In the genomic region with DNA sequence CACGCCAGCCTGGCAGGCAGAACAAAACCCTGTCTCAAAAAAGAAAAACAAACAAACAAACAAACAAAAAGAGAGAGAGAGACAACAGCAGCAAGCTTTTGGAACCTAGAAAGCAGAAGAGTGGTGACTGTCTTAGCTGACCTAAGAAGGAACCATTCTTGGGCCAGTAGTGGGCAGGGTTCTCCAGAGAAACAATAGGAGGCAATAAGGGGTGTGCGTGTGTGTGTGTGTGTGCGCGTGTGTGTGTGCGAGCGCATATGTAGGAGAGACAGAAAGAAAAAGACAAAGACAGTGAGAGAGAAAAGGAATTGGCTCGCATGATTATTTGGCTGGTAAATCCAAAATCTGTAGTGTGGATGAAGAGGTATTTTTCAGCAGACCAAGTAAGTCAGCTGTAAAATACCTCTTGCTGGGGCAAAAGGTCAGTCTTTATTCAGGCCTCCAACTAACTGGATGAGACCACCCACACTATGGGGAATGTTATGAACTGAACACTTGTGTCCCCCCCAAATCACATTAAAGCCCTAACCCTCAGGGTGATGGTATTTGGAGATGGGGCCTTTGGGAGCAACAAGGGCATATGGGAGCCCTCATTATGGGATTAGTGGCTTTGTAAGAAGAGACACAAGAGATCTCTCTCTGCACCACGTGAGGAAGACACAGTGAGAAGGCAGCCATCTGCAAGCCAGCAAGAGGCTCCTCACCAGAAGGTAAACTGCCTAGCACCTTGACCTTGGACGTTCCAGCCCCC, we compare ENCODE assay signal across 14 cellular contexts. TPM values are rescaled to one million over a fixed set of nuclear protein-coding genes. Genes with fewer than 3 reads are reported as not detected.
DNase-seq lines count a peak whose midpoint lies in the region; ATAC-seq and TF ChIP-seq lines count a peak whose summit lies in the region.
"Had no signal": no experiment of that assay in that cellular context is flagged by ENCODE, and none has a peak within 500 bp of the region (broad histone marks: within the 10 kb centered on the region; RNA-seq: fewer than 3 reads in every experiment).

No MANE protein-coding gene starts in this region.

- no peaks in the 10 kb centered on the region for H3K4me1 Mint-ChIP-seq in neural progenitor cell
- H3K4me1 Mint-ChIP-seq: nephron progenitor cell had no signal

- H2AFZ ChIP-seq in neural progenitor cell (replicated peaks), result no peak overlapping the region

- no peak for ATAC-seq in GM18505 (IDR thresholded peaks at IDR 0.05; ENCODE audit: unreplicated experiment)
- ATAC-seq: CD8-positive, alpha-beta T cell; sciatic nerve; SK-N-SH treated with all-trans-retinoic acid at 6 μM for 48 hours had no signal

- H3K4me2 ChIP-seq in neural progenitor cell, result no peak overlapping the region

- H3K4me3 ChIP-seq in HL-60 (replicated peaks; ENCODE audit: insufficient read depth, low read length) (no peak overlapping the region), neural progenitor cell (no peak overlapping the region), dorsolateral prefrontal cortex (no peak overlapping the region), spleen (no peak overlapping the region)

- H3K27me3 Mint-ChIP-seq in neural progenitor cell (ENCODE audit: insufficient read depth, low read depth), result peaks cover 6% of the 10 kb centered on the region

- H3K27ac ChIP-seq in HL-60 (replicated peaks), result peak overlapping the region; percentile 71
- no peak overlapping the region for H3K27ac ChIP-seq in neural progenitor cell
- no peak overlapping the region for H3K27ac ChIP-seq in dorsolateral prefrontal cortex
- peak overlapping the region in 2 of 8 donors; percentile 29 to 49 for H3K27ac ChIP-seq in spleen

- DNase-seq in HL-60 (ENCODE audit: low read depth in 1 of 2, low spot score in 1 of 2) (peak in 1 of 2 experiments; percentile 68), RPMI8226 (peak; percentile 1), fibroblast of peridontal ligament (ENCODE audit: extremely low read depth) (peak; percentile 19), neural progenitor cell (ENCODE audit: low spot score) (peak; percentile 47), dorsolateral prefrontal cortex (no peak), spleen (no peak)
- DNase-seq: activated CD4-positive, alpha-beta T cell treated with anti-CD3 and anti-CD28 coated beads for 4 hours; CD8-positive, alpha-beta T cell; effector CD4-positive, alpha-beta T cell; left cardiac atrium; nephron progenitor cell had no signal

- no peak for TF ChIP-seq POLR2A in GM18505 (IDR thresholded peaks at IDR 0.05; ENCODE audit: borderline replicate concordance, extremely low read depth, insufficient read depth, insufficient read length)
- TF ChIP-seq POLR2A in spleen (IDR thresholded peaks at IDR 0.05), result no peak

- H3K79me2 ChIP-seq in neural progenitor cell (ENCODE audit: low read depth), result no peaks in the 10 kb centered on the region

- TF ChIP-seq CTCF in HL-60 (IDR thresholded peaks at IDR 0.05; ENCODE audit: insufficient read depth, low read length), result no peak
- TF ChIP-seq CTCF in neural progenitor cell (IDR thresholded peaks at IDR 0.05), result no peak
- TF ChIP-seq CTCF in dorsolateral prefrontal cortex (IDR thresholded peaks at IDR 0.05 in 54 of 56, conservative IDR thresholded peaks at IDR 0.05 in 2 of 56; ENCODE audit: low read depth in 1 of 56, partially characterized antibody in 56 of 56), result no peak
- TF ChIP-seq CTCF in spleen (IDR thresholded peaks at IDR 0.05 in 8 of 11, conservative IDR thresholded peaks at IDR 0.05 in 3 of 11), result no peak

- WGBS in spleen, 5 donors, result 76 to 91% (median 85%) methylated on average over 9 of the region's 9 CpGs

- H3K9ac ChIP-seq in neural progenitor cell, result no peak overlapping the region

- peaks cover 4% of the 10 kb centered on the region for H3K9me3 Mint-ChIP-seq in neural progenitor cell

- H3F3A ChIP-seq in neural progenitor cell (ENCODE audit: low read depth), result no peaks in the 10 kb centered on the region

- H3K36me3 ChIP-seq in neural progenitor cell (no peaks in the 10 kb centered on the region), spleen (no peaks in the 10 kb centered on the region)

- intact Hi-C loops in dorsolateral prefrontal cortex (cut with DNase I) (no loop called here), spleen (cut with DNase I; ENCODE audit: low total_unique reads) (no loop called here)

- H3K27ac Mint-ChIP-seq in neural progenitor cell, result no peak overlapping the region
- H3K27ac Mint-ChIP-seq: CD8-positive, alpha-beta T cell had no signal

- no peaks in the 10 kb centered on the region for H3K9me3 ChIP-seq in neural progenitor cell (ENCODE audit: low read depth)
- peaks cover 0 to 25% (median 17%) of the 10 kb centered on the region in 8 donors for H3K9me3 ChIP-seq in spleen

- H3K27me3 ChIP-seq in HL-60 (ENCODE audit: insufficient read depth, poor library complexity, severe bottlenecking) (no peaks in the 10 kb centered on the region), neural progenitor cell (no peaks in the 10 kb centered on the region), dorsolateral prefrontal cortex (no peaks in the 10 kb centered on the region), spleen (replicated peaks in 1 of 7) (no peaks in the 10 kb centered on the region)

- no peak overlapping the region for H3K4me3 Mint-ChIP-seq in neural progenitor cell
- H3K4me3 Mint-ChIP-seq: CD8-positive, alpha-beta T cell; nephron progenitor cell had no signal

- H3K36me3 Mint-ChIP-seq in neural progenitor cell, result peaks cover 23% of the 10 kb centered on the region

- H3K4me1 ChIP-seq in neural progenitor cell, result no peaks in the 10 kb centered on the region
- peaks cover 0 to 17% (median 4%) of the 10 kb centered on the region in 6 donors for H3K4me1 ChIP-seq in spleen

- no peaks in the 10 kb centered on the region for H4K20me1 ChIP-seq in neural progenitor cell (ENCODE audit: low read depth)

RNA-seq across cellular contexts. Expression of gene BLM, which starts 15.1 kb away (rescaled TPM):
- total RNA-seq in neural progenitor cell (ENCODE audit: low replicate concordance) (35.2 and 58.0 TPM in 2 replicates), dorsolateral prefrontal cortex (10 to 100 TPM in 3 of 120 experiments, 1 to 10 TPM in 117; 1.9 to 12.9 (median 5.7) TPM), spleen (10 to 100 TPM in 1 of 7 donors, 1 to 10 TPM in 6; 6.2 to 12.0 (median 8.0) TPM)
- polyA plus RNA-seq in spleen, result 10 to 100 TPM in 1 of 3 donors, 1 to 10 TPM in 2; 5.8 to 10.5 (median 6.6) TPM

Comparison
In these comparisons a context has a peak if more than half of its experiments do, and no peak if none do; other contexts are left out.
1. DNase-seq: peak in RPMI8226 (single experiment), fibroblast of peridontal ligament (single experiment) and neural progenitor cell (single experiment); none in dorsolateral prefrontal cortex (0 of 10) and spleen (single experiment).